ENCODE assay signal across 8 cellular contexts in genomic region chr7:24722386-24723177, GRCh38. TPM values are rescaled to one million over a fixed set of nuclear protein-coding genes. Genes with fewer than 3 reads are reported as not detected.
A peak's percentile ranks its signal among the peaks of the same experiment; 100 is the strongest.
DNase-seq lines count a peak whose midpoint lies in the region; ATAC-seq, FAIRE-seq and TF ChIP-seq lines count a peak whose summit lies in the region.

No MANE protein-coding gene starts in this region.

- TF ChIP-seq CTCF in AG04450 (IDR thresholded peaks at IDR 0.05; ENCODE audit: low read depth, low read length): peak; percentile 59
- TF ChIP-seq CTCF in HEK293 (tag by site-specific recombination; IDR thresholded peaks at IDR 0.05): no peak
- peak; percentile 54 for TF ChIP-seq CTCF in astrocyte of the cerebellum (IDR thresholded peaks at IDR 0.05; ENCODE audit: low read depth, low read length, missing control alignments)
- peak; percentile 35 for TF ChIP-seq CTCF in kidney (IDR thresholded peaks at IDR 0.05; ENCODE audit: borderline replicate concordance, extremely low read depth, insufficient read depth)
- no peak for TF ChIP-seq CTCF in prostate gland (IDR thresholded peaks at IDR 0.05)

- no peaks in the 10 kb centered on the region for H3K9me3 ChIP-seq in AG04450 (ENCODE audit: control insufficient read depth, insufficient read depth, low read length)
- H3K9me3 ChIP-seq in HEK293 (ENCODE audit: control insufficient read depth, insufficient read depth, low read depth, low read length): no peaks in the 10 kb centered on the region
- no peaks in the 10 kb centered on the region for H3K9me3 ChIP-seq in kidney (ENCODE audit: control insufficient read depth in 1 of 2, low read length in 2 of 2)
- no peaks in the 10 kb centered on the region for H3K9me3 ChIP-seq in prostate gland

- in situ Hi-C loops in astrocyte of the cerebellum (cut with HindIII; ENCODE audit: low sequenced_read_pairs): no loop called here

- H3K4me1 ChIP-seq in HEK293 (ENCODE audit: control insufficient read depth, insufficient read depth, low read length) (no peaks in the 10 kb centered on the region), kidney (ENCODE audit: control insufficient read depth in 1 of 2, insufficient read depth in 1 of 2, low read depth in 1 of 2, low read length in 2 of 2) (no peaks in the 10 kb centered on the region), prostate gland (replicated peaks) (no peaks in the 10 kb centered on the region)

- intact Hi-C loops in kidney (cut with DNase I) (no loop called here), prostate gland (cut with DNase I) (no loop called here)

- H3K36me3 ChIP-seq in HEK293 (ENCODE audit: control insufficient read depth in 2 of 2, insufficient read depth in 1 of 2, low read length in 2 of 2) (no peaks in the 10 kb centered on the region), kidney (ENCODE audit: control insufficient read depth in 1 of 2, insufficient read depth in 2 of 2, low read length in 2 of 2) (no peaks in the 10 kb centered on the region), prostate gland (no peaks in the 10 kb centered on the region)

- H3K27me3 ChIP-seq in AG04450 (ENCODE audit: control insufficient read depth, insufficient read depth, low read length) (no peaks in the 10 kb centered on the region), prostate gland (replicated peaks; ENCODE audit: insufficient read depth) (no peaks in the 10 kb centered on the region)

- H3K4me3 ChIP-seq in AG04450 (ENCODE audit: low read depth, low read length): no peak overlapping the region
- H3K4me3 ChIP-seq in HEK293 (ENCODE audit: low read depth, low read length): no peak overlapping the region
- H3K4me3 ChIP-seq in astrocyte of the cerebellum (ENCODE audit: low read depth, low read length): no peak overlapping the region
- H3K4me3 ChIP-seq in kidney (ENCODE audit: low read length in 2 of 2): no peak overlapping the region
- no peak overlapping the region for H3K4me3 ChIP-seq in prostate gland

- WGBS in prostate gland: 76% methylated on average over 19 of the region's 19 CpGs

- FAIRE-seq in kidney (lab: Jason Lieb, UNC): no peak

- POLR2A ChIA-PET in AG04450 (lab: Yijun Ruan, JAX) (interaction anchor here (0.8 kb wide), 1 partner anchor 34 kb away, joined by 4 read pairs; the partner anchor contains the start of gene GSDME), HEK293 (lab: Yijun Ruan, JAX) (no interaction called here)

- peak overlapping the region; percentile 11 for H3K27ac ChIP-seq in AG04450 (ENCODE audit: low read depth, low read length)
- H3K27ac ChIP-seq in HEK293 (ENCODE audit: extremely low read depth, low read depth, low read length): no peak overlapping the region
- H3K27ac ChIP-seq in kidney (ENCODE audit: low read depth in 2 of 2, low read length in 2 of 2): no peak overlapping the region
- no peak overlapping the region for H3K27ac ChIP-seq in prostate gland

- ATAC-seq in HG03159 (IDR thresholded peaks at IDR 0.05; ENCODE audit: unreplicated experiment) (no peak), GM21526 (IDR thresholded peaks at IDR 0.05; ENCODE audit: low FRiP score, unreplicated experiment) (no peak)

- DNase-seq in AG04450 (ENCODE audit: low read depth, low spot score) (no peak), astrocyte of the cerebellum (ENCODE audit: low read depth) (no peak), kidney (no peak), prostate gland (ENCODE audit: low spot score) (no peak)
- no peak for DNase-seq in activated CD4-positive, CD25-positive, alpha-beta regulatory T cell (lab: John Stamatoyannopoulos, UW)

- H3K9ac ChIP-seq in kidney (ENCODE audit: low read length in 2 of 2): no peak overlapping the region

- TF ChIP-seq POLR2A in prostate gland (IDR thresholded peaks at IDR 0.05): no peak

- CTCF ChIA-PET in AG04450 (lab: Charles Lee) (interaction anchor here (0.7 to 2.4 kb wide), 20 partner anchors 9 to 859 kb away, joined by 3 to 20 read pairs (median 3); no protein-coding TSS in a partner anchor), HEK293 (lab: Yijun Ruan, JAX) (interaction anchor here (0.6 to 2.1 kb wide), 21 partner anchors 12 to 860 kb away, joined by 3 to 11 read pairs (median 3); no protein-coding TSS in a partner anchor)

TF ChIP-seq in HEK293, 187 proteins besides CTCF, POLR2A, EP300 and RAD21:
- TF ChIP-seq ZNF654 (tag by site-specific recombination; IDR thresholded peaks at IDR 0.05; ENCODE audit: low read depth) (peak; percentile 47), HOXA7 (CRISPR knock-in tag; IDR thresholded peaks at IDR 0.05; ENCODE audit: borderline replicate concordance) (no peak)
TF ChIP-seq in HEK293: peak in this region for 1.

RNA-seq across cellular contexts. Expression of gene GSDME, which starts 34.7 kb away (rescaled TPM):
- polyA plus RNA-seq in AG04450 (2011; rRNA removed): 58.3 and 63.8 TPM in 2 replicates
- 55.3 and 77.2 TPM in 2 replicates for polyA minus RNA-seq in AG04450 (2011; rRNA and poly(A)+ RNA removed)
- total RNA-seq in kidney: 11.7 TPM
- polyA plus RNA-seq in kidney (ENCODE audit: insufficient read depth, low read depth, low replicate concordance): 16.8 TPM
- total RNA-seq in prostate gland: 10 to 100 TPM in 1 of 2 donors, 1 to 10 TPM in 1; 4.2 to 39.3 TPM

Comparison
In these comparisons a context has a peak if more than half of its experiments do, and no peak if none do; other contexts are left out.
1. CTCF ChIP-seq: peak in AG04450 (single experiment), astrocyte of the cerebellum (single experiment) and kidney (single experiment); none in HEK293 (single experiment) and prostate gland (0 of 4).